9 cellular contexts compared by ENCODE assay signal in the genomic region with DNA sequence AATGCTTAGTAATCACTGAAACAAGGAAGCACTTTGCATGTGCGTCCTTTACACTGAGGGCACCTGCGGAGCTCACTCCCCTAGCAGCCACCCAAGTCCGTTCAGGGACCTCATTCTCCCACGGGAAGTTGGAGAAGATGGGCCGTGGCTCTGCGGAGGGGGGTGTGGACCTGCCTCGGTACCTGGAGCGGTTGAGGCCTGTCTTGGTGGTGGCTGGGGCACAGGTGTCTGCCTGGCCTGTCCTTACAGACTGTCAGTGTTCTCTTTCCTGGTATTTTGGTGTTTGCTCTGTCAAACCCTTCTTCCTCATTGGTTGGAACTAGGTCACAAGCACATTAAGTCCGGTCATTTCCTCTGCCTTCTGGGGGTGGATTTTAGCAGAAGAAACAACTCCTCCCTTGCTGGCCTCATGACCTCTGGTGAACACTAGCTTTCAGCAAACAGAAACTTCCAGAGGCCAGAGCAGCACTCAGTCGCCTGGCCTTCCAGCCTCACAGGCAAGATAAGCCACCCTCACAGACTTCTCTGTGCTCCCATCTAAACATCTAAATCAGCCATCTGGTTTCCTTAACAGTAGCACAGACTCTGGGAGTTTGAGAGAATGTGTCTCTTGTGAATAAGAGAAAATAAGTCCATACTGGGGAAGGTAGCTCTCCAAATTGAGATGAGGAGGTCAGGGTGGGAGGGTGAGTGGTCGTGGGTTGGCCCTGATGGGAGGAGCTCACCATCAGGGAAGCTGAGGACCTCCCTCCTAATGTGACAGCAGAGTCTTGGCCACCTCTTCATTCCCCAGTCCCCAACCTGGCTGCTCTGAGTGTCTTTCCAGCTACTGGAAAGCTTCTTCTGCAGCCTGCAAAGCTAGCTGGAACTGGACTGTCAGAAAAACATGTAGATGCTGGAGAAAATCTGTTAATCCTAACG. TPM values are rescaled to one million over a fixed set of nuclear protein-coding genes. Genes with fewer than 3 reads are reported as not detected.
A peak's percentile ranks its signal among the peaks of the same experiment; 100 is the strongest.
DNase-seq lines count a peak whose midpoint lies in the region; ATAC-seq and TF ChIP-seq lines count a peak whose summit lies in the region.
"Had no signal": no experiment of that assay in that cellular context is flagged by ENCODE, and none has a peak within 500 bp of the region (broad histone marks: within the 10 kb centered on the region; RNA-seq: fewer than 3 reads in every experiment).

No MANE protein-coding gene starts in this region.

- no peak for ATAC-seq in GM21526 (IDR thresholded peaks at IDR 0.05; ENCODE audit: low FRiP score, unreplicated experiment)

- peak; percentile 65 for DNase-seq in HuH-7.5 (ENCODE audit: low spot score)
- DNase-seq in adipocyte (ENCODE audit: low read depth): no peak
- DNase-seq in inferior parietal cortex (ENCODE audit: extremely low spot score): peak; percentile 88
- DNase-seq in stomach: peak; percentile 66
- no peak for DNase-seq in stimulated activated naive CD4-positive, alpha-beta T cell (lab: John Stamatoyannopoulos, UW)
- no peak for DNase-seq in D341Med (ENCODE audit: low spot score)
- DNase-seq in islet precursor cell: no peak
- DNase-seq: activated B cell treated with CpG ODN at 0.5 μM for 24 hours had no signal

- TF ChIP-seq EP300 in stomach (IDR thresholded peaks at IDR 0.05): no peak

- H3K36me3 ChIP-seq in adipocyte (ENCODE audit: control insufficient read depth, insufficient read depth, low read length, severe bottlenecking): peaks cover 12% of the 10 kb centered on the region
- peaks cover 21 to 59% (median 50%) of the 10 kb centered on the region in 4 donors for H3K36me3 ChIP-seq in stomach

- H3K9ac ChIP-seq in adipocyte (ENCODE audit: low read length): peak overlapping the region; percentile 53

- no peak for TF ChIP-seq CTCF in stomach (IDR thresholded peaks at IDR 0.05)

- H3K27me3 ChIP-seq in adipocyte (replicated peaks; ENCODE audit: control insufficient read depth, insufficient read depth, low read length) (no peaks in the 10 kb centered on the region), stomach (no peaks in the 10 kb centered on the region)

- TF ChIP-seq POLR2A in stomach (IDR thresholded peaks at IDR 0.05): no peak

- H3K4me1 ChIP-seq in adipocyte (ENCODE audit: control insufficient read depth, insufficient read depth, low read length) (peaks cover 17% of the 10 kb centered on the region), stomach (peaks cover 20 to 58% (median 35%) of the 10 kb centered on the region in 4 donors)

- intact Hi-C loops in stomach (cut with DNase I; ENCODE audit: low total_unique reads): no loop called here

- H3K4me3 ChIP-seq in adipocyte (ENCODE audit: low read length) (no peak overlapping the region), stomach (peak overlapping the region in 1 of 4 donors; percentile 10)

- H3K27ac ChIP-seq in stomach: peak overlapping the region; percentile 77 to 91 (median 84)

- 26 to 41% (median 31%) methylated on average over 11 to 12 of the region's 12 CpGs for WGBS in stomach, 5 donors

- H3K9me3 ChIP-seq in adipocyte (ENCODE audit: control insufficient read depth, low read length) (no peaks in the 10 kb centered on the region), stomach (no peaks in the 10 kb centered on the region)

RNA-seq across cellular contexts. Expression of a gene that starts 8.6 kb away (rescaled TPM):
- total RNA-seq in stomach: 10 to 100 TPM in 4 of 5 donors, 1 to 10 TPM in 1; 8.8 to 22.8 (median 11.1) TPM
- 10 to 100 TPM; 16.7 to 24.0 (median 17.1) TPM for polyA plus RNA-seq in stomach

RNA-seq across cellular contexts. Expression of a gene that starts 8.8 kb away (rescaled TPM):
- total RNA-seq in stomach: 100 to 1,000 TPM in 1 of 5 donors, 10 to 100 TPM in 4; 37.3 to 174 (median 91.9) TPM
- polyA plus RNA-seq in stomach: 10 to 100 TPM; 22.7 to 33.0 (median 25.1) TPM

RNA-seq across cellular contexts. Expression of a gene that starts 49.8 kb away (rescaled TPM):
- total RNA-seq in stomach: 10 to 100 TPM; 17.0 to 60.3 (median 26.3) TPM
- 10 to 100 TPM; 11.6 to 12.5 (median 11.7) TPM for polyA plus RNA-seq in stomach

Comparison
In these comparisons a context has a peak if more than half of its experiments do, and no peak if none do; other contexts are left out.
1. DNase-seq: peak in HuH-7.5 (single experiment), inferior parietal cortex (single experiment) and stomach (single experiment); none in adipocyte (single experiment), stimulated activated naive CD4-positive, alpha-beta T cell (0 of 6), D341Med (single experiment) and islet precursor cell (single experiment).